In the genomic region with DNA sequence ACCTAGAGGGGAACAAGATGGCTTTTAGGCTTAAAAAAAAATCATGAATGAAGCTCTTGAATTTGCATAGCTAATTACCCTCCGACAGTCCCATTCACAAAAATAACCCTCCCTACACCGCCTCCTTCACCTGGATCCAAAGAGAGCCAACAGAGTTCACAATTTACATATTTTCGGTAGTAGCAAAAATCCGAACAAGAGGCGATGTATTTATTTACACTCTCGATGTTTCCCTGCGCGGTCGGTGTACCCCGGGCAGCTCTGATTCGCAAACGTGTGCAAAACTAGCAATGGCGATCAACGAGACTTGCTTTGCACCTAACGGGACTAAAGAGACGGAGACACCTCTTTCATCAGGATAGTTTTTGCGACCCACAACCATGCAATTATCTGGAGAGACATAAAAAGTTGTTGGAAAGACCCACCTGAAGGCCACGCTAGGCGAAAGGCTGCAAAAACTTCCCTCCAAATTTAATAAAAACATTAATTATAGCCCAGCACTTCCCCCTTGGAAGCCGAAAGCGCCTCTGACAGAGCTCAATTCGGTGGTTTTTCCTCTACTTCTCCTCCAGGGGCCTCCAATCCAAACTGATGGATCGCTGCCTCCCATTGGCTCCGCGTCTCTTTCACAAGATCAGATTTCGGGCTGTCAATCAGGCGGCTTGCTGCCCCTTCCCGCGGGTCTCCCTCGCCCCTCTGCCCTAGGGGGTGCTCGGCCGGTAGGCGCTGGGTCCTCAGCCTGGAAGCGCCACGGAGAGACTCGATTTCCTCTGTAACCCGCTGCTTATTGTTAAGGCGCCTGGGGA, we compare ENCODE assay signal across 8 cellular contexts. TPM values are rescaled to one million over a fixed set of nuclear protein-coding genes. Genes with fewer than 3 reads are reported as not detected.
A peak's percentile ranks its signal among the peaks of the same experiment; 100 is the strongest.
DNase-seq lines count a peak whose midpoint lies in the region; ATAC-seq and TF ChIP-seq lines count a peak whose summit lies in the region.

Gene ETV1 (minus strand): TSS at position 529 of the 806 bp plus-strand sequence. CDS start 614 bp downstream, outside the sequence.

- DNase-seq in AG04449 (ENCODE audit: low read depth, low spot score) (no peak), HCEC 1CT (peak; percentile 83), NCI-H524 treated with DMSO at 0.1 percent for 48 hours (lab: John Stamatoyannopoulos, UW) (peak; percentile 1), body of pancreas (peak; percentile 24 to 63 (median 38)), iPS DF 19.7 (ENCODE audit: low read depth, low spot score) (peak; percentile 80), renal cortical epithelial cell (ENCODE audit: low read depth) (peak; percentile 64)

- peak; percentile 40 for TF ChIP-seq CTCF in AG04449 (IDR thresholded peaks at IDR 0.05; ENCODE audit: insufficient read depth, low read length, missing control alignments)
- TF ChIP-seq CTCF in body of pancreas (IDR thresholded peaks at IDR 0.05), result peak in 4 of 7 experiments; percentile 6 to 30 (median 23)

- no peaks in the 10 kb centered on the region for H3K27me3 ChIP-seq in body of pancreas

- H3K4me3 ChIP-seq in AG04449 (ENCODE audit: low read depth, low read length), result peak within 1 kb of the TSS; percentile 82
- H3K4me3 ChIP-seq in body of pancreas, result peak within 1 kb of the TSS; percentile 35 to 58

- ATAC-seq in body of pancreas (no peak), HG02763 (IDR thresholded peaks at IDR 0.05; ENCODE audit: unreplicated experiment) (no peak), GM19328 (IDR thresholded peaks at IDR 0.05; ENCODE audit: unreplicated experiment) (no peak)

- peaks cover 11% of the 10 kb centered on the region for H3K4me1 ChIP-seq in body of pancreas

- H3K27ac ChIP-seq in body of pancreas, result peak within 1 kb of the TSS; percentile 26 to 85 (median 74)

- no peaks in the 10 kb centered on the region for H3K9me3 ChIP-seq in body of pancreas

- no peaks in the 10 kb centered on the region for H3K36me3 ChIP-seq in body of pancreas (replicated peaks in 1 of 2; ENCODE audit: insufficient read depth in 1 of 2, low read depth in 2 of 2)

- TF ChIP-seq POLR2A in body of pancreas (IDR thresholded peaks at IDR 0.05), result peak in 1 of 3 donors; percentile 17

- POLR2A ChIA-PET in AG04449 (lab: Yijun Ruan, JAX), result interaction anchor here (0.7 to 1.5 kb wide), 6 partner anchors 9 to 1273 kb away, joined by 3 to 6 read pairs (median 4); no protein-coding TSS in a partner anchor

- CTCF ChIA-PET in AG04449 (lab: Yijun Ruan, JAX), result interaction anchor here (0.9 to 5.0 kb wide), 6 partner anchors 9 to 464 kb away, joined by 3 to 32 read pairs (median 4); no protein-coding TSS in a partner anchor

- WGBS in body of pancreas, 2 donors, result 1% methylated on average over 38 of the region's 38 CpGs

- intact Hi-C loops in body of pancreas (cut with DNase I), result no loop called here

RNA-seq across cellular contexts. Expression of gene ETV1, which starts in this region (rescaled TPM):
- total RNA-seq in body of pancreas (1 to 10 TPM; 2.6 TPM), renal cortical epithelial cell (2.3 and 3.0 TPM in 2 replicates)
